Comparison of ENCODE assay signal across 16 cellular contexts in genomic region chr2:65639156-65639876, GRCh38.
DNase-seq lines count a peak whose midpoint lies in the region; ATAC-seq and TF ChIP-seq lines count a peak whose summit lies in the region.
"Had no signal": no experiment of that assay in that cellular context is flagged by ENCODE, and none has a peak within 500 bp of the region (broad histone marks: within the 10 kb centered on the region; RNA-seq: fewer than 3 reads in every experiment).

No MANE protein-coding gene starts in this region.

- H3K4me3 ChIP-seq in GM23248 (no peak overlapping the region), RWPE2 (ENCODE audit: severe bottlenecking) (no peak overlapping the region), fibroblast of the aortic adventitia (ENCODE audit: low read depth, low read length) (no peak overlapping the region)
- H3K4me3 ChIP-seq: heart right ventricle, prostate gland had no signal

- H3K27ac ChIP-seq in GM23248: no peak overlapping the region
- no peak overlapping the region for H3K27ac ChIP-seq in RWPE2 (ENCODE audit: poor library complexity, severe bottlenecking)
- H3K27ac ChIP-seq: C4-2B, heart right ventricle, prostate gland had no signal

- no peaks in the 10 kb centered on the region for H3K36me3 ChIP-seq in GM23248 (ENCODE audit: low read depth)
- no peaks in the 10 kb centered on the region for H3K36me3 ChIP-seq in RWPE2 (ENCODE audit: low read depth)
- H3K36me3 ChIP-seq: heart right ventricle, prostate gland had no signal

- TF ChIP-seq CTCF in RWPE2 (IDR thresholded peaks at IDR 0.05; ENCODE audit: poor library complexity, severe bottlenecking): no peak
- no peak for TF ChIP-seq CTCF in fibroblast of the aortic adventitia (IDR thresholded peaks at IDR 0.05; ENCODE audit: insufficient read depth, low read length)

- H3K27me3 ChIP-seq in GM23248 (replicated peaks; ENCODE audit: insufficient read depth) (peaks cover 19% of the 10 kb centered on the region), RWPE2 (ENCODE audit: insufficient read depth, poor library complexity, severe bottlenecking) (no peaks in the 10 kb centered on the region)

- 77 to 84% methylated on average over 6 of the region's 6 CpGs for WGBS in GM23248 (ENCODE audit: low coverage in 1 of 2, low lambda C conversion rate in 2 of 2, missing lambda C conversion rate in 2 of 2), 2 experiments

- H3K4me2 ChIP-seq in GM23248 (ENCODE audit: unreplicated experiment): no peak overlapping the region

- no peaks in the 10 kb centered on the region for H3F3A ChIP-seq in GM23248 (ENCODE audit: insufficient read depth)

- H2AFZ ChIP-seq in GM23248: no peak overlapping the region

- no peaks in the 10 kb centered on the region for H3K9me2 ChIP-seq in GM23248 (ENCODE audit: insufficient read depth)

- H3K9ac ChIP-seq in GM23248: no peak overlapping the region

- H3K9me3 ChIP-seq in GM23248 (ENCODE audit: low read depth) (no peaks in the 10 kb centered on the region), RWPE2 (ENCODE audit: severe bottlenecking) (no peaks in the 10 kb centered on the region)
- H3K9me3 ChIP-seq: heart right ventricle, prostate gland had no signal

- peak; percentile 59 for ATAC-seq in RWPE2 (ENCODE audit: low read depth)
- ATAC-seq in GM21528 (IDR thresholded peaks at IDR 0.05; ENCODE audit: low FRiP score, unreplicated experiment): no peak
- ATAC-seq: heart right ventricle; stimulated activated naive CD8-positive, alpha-beta T cell treated with anti-CD3 and anti-CD28 coated beads, Interleukin-15, Interleukin-2, amounts not matched to agents 100 U/mL and 50 U/mL, for 24 hours had no signal

- no peaks in the 10 kb centered on the region for H3K79me2 ChIP-seq in GM23248 (ENCODE audit: insufficient read depth)

- no peaks in the 10 kb centered on the region for H4K20me1 ChIP-seq in GM23248 (ENCODE audit: insufficient read depth)

- DNase-seq in GM23248 (peak; percentile 15), RWPE2 (ENCODE audit: low spot score) (no peak), fibroblast of the aortic adventitia (ENCODE audit: low read depth) (peak; percentile 65), renal cortical epithelial cell (ENCODE audit: low read depth) (peak; percentile 86), RKO (ENCODE audit: low spot score) (no peak), NCI-H510A treated with DMSO at 0.1 percent for 48 hours (lab: John Stamatoyannopoulos, UW) (no peak), OCI-M2 (lab: John Stamatoyannopoulos, UW; ENCODE audit: unreplicated experiment) (no peak)
- DNase-seq: activated naive CD4-positive, alpha-beta T cell treated with anti-CD3 and anti-CD28 coated beads, Interleukin-2, amount 50 U/mL, for 16 hours; heart right ventricle; mesenchymal stem cell; NCI-H2227 treated with DMSO at 0.1 percent for 48 hours; SIG-M5; stimulated activated naive CD8-positive, alpha-beta T cell treated with anti-CD3 and anti-CD28 coated beads, Interleukin-15, Interleukin-2, amounts not matched to agents 100 U/mL and 50 U/mL, for 24 hours had no signal

- in situ Hi-C loops in GM23248 (cut with MboI): no loop called here

- H3K4me1 ChIP-seq in GM23248 (ENCODE audit: insufficient read depth): no peaks in the 10 kb centered on the region
- no peaks in the 10 kb centered on the region for H3K4me1 ChIP-seq in RWPE2 (ENCODE audit: insufficient read depth, poor library complexity, severe bottlenecking)
- H3K4me1 ChIP-seq: prostate gland had no signal

Comparison
In these comparisons a context has a peak if more than half of its experiments do, and no peak if none do; other contexts are left out.
1. DNase-seq: peak in GM23248 (single experiment), fibroblast of the aortic adventitia (single experiment) and renal cortical epithelial cell (single experiment); none in RWPE2 (single experiment), RKO (single experiment), NCI-H510A treated with DMSO at 0.1 percent for 48 hours (single experiment) and OCI-M2 (single experiment).